ENCODE assay signal across 1 cellular context in genomic region chr9:95044731-95045508, GRCh38.
TF ChIP-seq lines count a peak whose summit lies in the region.

No MANE protein-coding gene starts in this region.

TF ChIP-seq in H1, 55 proteins besides CTCF, POLR2A, EP300 and RAD21 (continued from another document):
- TF ChIP-seq TAF1 (IDR thresholded peaks at IDR 0.05; ENCODE audit: low read depth, low read length) (no peak), GTF2F1 (IDR thresholded peaks at IDR 0.05; ENCODE audit: borderline replicate concordance, low read depth, low read length) (no peak), CTBP2 (IDR thresholded peaks at IDR 0.05; ENCODE audit: borderline replicate concordance, insufficient read depth, insufficient read length, low read length) (no peak), RNF2 (IDR thresholded peaks at IDR 0.05; ENCODE audit: borderline replicate concordance, low read depth, low read length, missing control alignments, poor library complexity, severe bottlenecking) (no peak), KDM4A (IDR thresholded peaks at IDR 0.05; ENCODE audit: low read depth, low read length, severe bottlenecking) (peak; percentile 42), BRCA1 (IDR thresholded peaks at IDR 0.05; ENCODE audit: low read depth, low read length) (no peak), TEAD4 (IDR thresholded peaks at IDR 0.05; ENCODE audit: low read depth, low read length) (no peak), CREB1 (IDR thresholded peaks at IDR 0.05) (peak; percentile 68; the same call in 1 of the 2 replicates), SAP30 (IDR thresholded peaks at IDR 0.05; ENCODE audit: insufficient read depth, insufficient replicate concordance, low read length) (no peak), KDM1A (IDR thresholded peaks at IDR 0.05; ENCODE audit: borderline replicate concordance, low read length) (no peak), GABPA (IDR thresholded peaks at IDR 0.05; ENCODE audit: borderline replicate concordance, insufficient read depth, low read length) (peak; percentile 71; the same call in 1 of the 2 replicates), SRF (IDR thresholded peaks at IDR 0.05; ENCODE audit: low read depth, low read length) (no peak), SP1 (IDR thresholded peaks at IDR 0.05; ENCODE audit: low read depth, low read length) (0 out of 2 replicates have a peak, but pooled peaks have one; percentile 19), HDAC2 (IDR thresholded peaks at IDR 0.05; ENCODE audit: borderline replicate concordance in 1 of 2, low read depth in 2 of 2, low read length in 2 of 2) (no peak; a peak in 1 of 4 replicates), RXRA (IDR thresholded peaks at IDR 0.05; ENCODE audit: insufficient read depth, low read depth, low read length) (no peak), CHD2 (IDR thresholded peaks at IDR 0.05; ENCODE audit: low read length) (no peak), RFX5 (IDR thresholded peaks at IDR 0.05; ENCODE audit: borderline replicate concordance, low read depth, low read length) (peak; percentile 58; the same call in 1 of the 2 replicates), HDAC6 (IDR thresholded peaks at IDR 0.05; ENCODE audit: low read depth, low read length) (no peak), SIRT6 (IDR thresholded peaks at IDR 0.05; ENCODE audit: low read length) (no peak), TAF7 (optimal IDR thresholded peaks at IDR 0.05; ENCODE audit: borderline replicate concordance, low read depth, low read length) (no peak), JUN (IDR thresholded peaks at IDR 0.05; ENCODE audit: low read depth, low read length) (no peak), FOSL1 (IDR thresholded peaks at IDR 0.05; ENCODE audit: insufficient read depth, low read depth, low read length) (no peak), MAFK (IDR thresholded peaks at IDR 0.05; ENCODE audit: low read depth, low read length) (no peak), MAX (IDR thresholded peaks at IDR 0.05) (peak; percentile 35; the same call in 1 of the 2 replicates), EZH2 (IDR thresholded peaks at IDR 0.05; ENCODE audit: low read depth, low read length, severe bottlenecking) (peak; percentile 34), NANOG (IDR thresholded peaks at IDR 0.05; ENCODE audit: insufficient read depth, low read depth, low read length, poor library complexity, severe bottlenecking) (peak; percentile 35), TBP (IDR thresholded peaks at IDR 0.05; ENCODE audit: low read depth, low read length) (peak; percentile 35; the same call in 1 of the 2 replicates)
TF ChIP-seq in H1: peak in this region for 14.
